Comparison of ENCODE assay signal across 23 cellular contexts in the genomic region with DNA sequence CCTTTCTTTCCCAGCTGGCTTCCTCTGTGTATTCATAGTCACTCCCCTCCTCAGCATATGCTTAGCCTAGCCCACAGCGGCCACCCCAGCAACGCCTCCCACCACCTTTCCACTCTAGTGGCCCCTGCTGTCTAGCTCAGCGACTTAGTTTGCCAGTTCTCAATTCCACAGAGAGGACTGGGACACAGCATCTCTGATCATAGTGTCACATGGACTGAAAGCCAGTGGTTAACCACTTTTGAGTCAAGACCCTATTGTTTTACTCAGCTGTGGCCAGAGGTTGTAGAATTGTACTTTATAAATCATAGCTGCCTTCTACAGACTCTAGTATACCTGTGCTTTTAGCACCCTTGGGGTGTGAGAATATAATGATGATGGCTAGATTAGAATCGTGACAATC.
"Had no signal": no experiment of that assay in that cellular context is flagged by ENCODE, and none has a peak within 500 bp of the region (broad histone marks: within the 10 kb centered on the region; RNA-seq: fewer than 3 reads in every experiment).

No MANE protein-coding gene starts in this region.

- H3K9me3 ChIP-seq: lower lobe of right lung, mucosa of descending colon, prostate gland, right atrium auricular region, stomach, suprapubic skin, tibial nerve had no signal

- H3K27ac ChIP-seq: lower lobe of right lung, prostate gland, right atrium auricular region, stomach, suprapubic skin, tibial nerve, VCaP had no signal

- DNase-seq: activated CD4-positive, alpha-beta T cell treated with anti-CD3 and anti-CD28 coated beads, Interleukin-2, amount 50 U/mL, for 1 hour; activated CD4-positive, CD25-positive, alpha-beta regulatory T cell treated with anti-CD3 and anti-CD28 coated beads, Interleukin-2, amount 50 U/mL, for 72 hours; activated CD8-positive, alpha-beta T cell treated with anti-CD3 and anti-CD28 coated beads, Interleukin-2, amount 10 ng/mL, durations not matched to agents 7 days and 5 days; activated effector memory CD4-positive, alpha-beta T cell treated with Interleukin-2 at 50 U/mL for 16 hours; activated naive CD4-positive, alpha-beta T cell treated with anti-CD3 and anti-CD28 coated beads, Interleukin-2, amount 10 ng/mL, durations not matched to agents 7 days and 5 days; activated T-cell treated with anti-CD3 and anti-CD28 coated beads, Interleukin-2, amount 50 U/mL, for 24 hours; aorta; effector CD4-positive, alpha-beta T cell; foreskin fibroblast; lower lobe of right lung; mesendoderm; mucosa of descending colon; naive thymus-derived CD4-positive, alpha-beta T cell; stimulated activated CD4-positive, alpha-beta T cell treated with anti-CD3 and anti-CD28 coated beads, Interleukin-4, amount 100 ng/mL, for 24 hours; stomach had no signal

- H3K27me3 ChIP-seq: right atrium auricular region, stomach, suprapubic skin, tibial nerve had no signal

- H3K4me1 ChIP-seq: lower lobe of right lung, prostate gland had no signal

- H3K9me3 Mint-ChIP-seq: activated naive CD4-positive, alpha-beta T cell treated with anti-CD3 and anti-CD28 coated beads, Interleukin-2, amount 10 ng/mL, durations not matched to agents 7 days and 5 days; activated T-cell treated with anti-CD3 and anti-CD28 coated beads, Interleukin-2, amount 50 U/mL, for 24 hours; dendritic cell treated with granulocyte-macrophage colony-stimulating factor and Interleukin-4, amounts not matched to agents 40 ng/mL and 50 ng/mL, for 4 days; naive thymus-derived CD4-positive, alpha-beta T cell had no signal

- H3K27ac Mint-ChIP-seq: activated CD8-positive, alpha-beta T cell treated with anti-CD3 and anti-CD28 coated beads, Interleukin-2, amount 10 ng/mL, durations not matched to agents 7 days and 5 days; activated naive CD4-positive, alpha-beta T cell treated with anti-CD3 and anti-CD28 coated beads, Interleukin-2, amount 10 ng/mL, durations not matched to agents 7 days and 5 days; activated T-cell treated with anti-CD3 and anti-CD28 coated beads, Interleukin-2, amount 50 U/mL, for 24 hours; brain; dendritic cell treated with granulocyte-macrophage colony-stimulating factor and Interleukin-4, amounts not matched to agents 40 ng/mL and 50 ng/mL, for 4 days; naive thymus-derived CD4-positive, alpha-beta T cell had no signal

- H3K27me3 Mint-ChIP-seq: activated naive CD4-positive, alpha-beta T cell treated with anti-CD3 and anti-CD28 coated beads, Interleukin-2, amount 10 ng/mL, durations not matched to agents 7 days and 5 days; activated T-cell treated with anti-CD3 and anti-CD28 coated beads, Interleukin-2, amount 50 U/mL, for 24 hours; dendritic cell treated with granulocyte-macrophage colony-stimulating factor and Interleukin-4, amounts not matched to agents 40 ng/mL and 50 ng/mL, for 4 days; naive thymus-derived CD4-positive, alpha-beta T cell had no signal

- ATAC-seq: activated CD8-positive, alpha-beta T cell treated with anti-CD3 and anti-CD28 coated beads, Interleukin-2, amount 10 ng/mL, durations not matched to agents 7 days and 5 days; left lobe of liver; lower lobe of right lung; mucosa of descending colon; naive thymus-derived CD4-positive, alpha-beta T cell had no signal

- H3K4me3 Mint-ChIP-seq: activated CD8-positive, alpha-beta T cell treated with anti-CD3 and anti-CD28 coated beads, Interleukin-2, amount 10 ng/mL, durations not matched to agents 7 days and 5 days; activated naive CD4-positive, alpha-beta T cell treated with anti-CD3 and anti-CD28 coated beads, Interleukin-2, amount 10 ng/mL, durations not matched to agents 7 days and 5 days; activated T-cell treated with anti-CD3 and anti-CD28 coated beads, Interleukin-2, amount 50 U/mL, for 24 hours; brain; dendritic cell treated with granulocyte-macrophage colony-stimulating factor and Interleukin-4, amounts not matched to agents 40 ng/mL and 50 ng/mL, for 4 days; naive thymus-derived CD4-positive, alpha-beta T cell had no signal

- H3K4me3 ChIP-seq: lower lobe of right lung, mucosa of descending colon, prostate gland, right atrium auricular region, stomach, suprapubic skin, tibial nerve had no signal

- H3K4me1 Mint-ChIP-seq: activated naive CD4-positive, alpha-beta T cell treated with anti-CD3 and anti-CD28 coated beads, Interleukin-2, amount 10 ng/mL, durations not matched to agents 7 days and 5 days; brain had no signal

- H3K36me3 ChIP-seq: lower lobe of right lung, prostate gland, right atrium auricular region, stomach, suprapubic skin, tibial nerve had no signal

- H3K36me3 Mint-ChIP-seq: activated naive CD4-positive, alpha-beta T cell treated with anti-CD3 and anti-CD28 coated beads, Interleukin-2, amount 10 ng/mL, durations not matched to agents 7 days and 5 days; brain; naive thymus-derived CD4-positive, alpha-beta T cell had no signal
